In the genomic region with DNA sequence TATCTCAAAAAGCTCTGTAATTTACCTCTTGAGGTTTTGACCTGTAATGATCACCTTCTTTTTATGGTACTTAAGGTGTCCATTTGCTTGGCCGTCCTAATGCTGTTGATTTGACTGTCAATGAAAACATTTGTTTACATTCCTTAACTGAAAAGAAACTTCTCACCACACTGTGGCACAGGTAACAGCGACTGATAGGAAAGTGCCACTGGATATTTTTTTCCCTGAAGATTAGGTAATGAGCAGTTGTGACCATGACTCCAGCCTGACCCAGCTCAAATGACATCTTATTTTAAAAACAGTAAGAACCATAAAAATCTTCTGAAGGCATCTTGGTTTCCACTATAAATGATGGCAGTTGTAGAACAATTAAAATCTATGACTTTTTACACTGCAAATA, we compare ENCODE assay signal across 24 cellular contexts.
DNase-seq lines count a peak whose midpoint lies in the region; ATAC-seq, FAIRE-seq and TF ChIP-seq lines count a peak whose summit lies in the region.
"Had no signal": no experiment of that assay in that cellular context is flagged by ENCODE, and none has a peak within 500 bp of the region (broad histone marks: within the 10 kb centered on the region; RNA-seq: fewer than 3 reads in every experiment).

No MANE protein-coding gene starts in this region.

- peak overlapping the region; percentile 75 for H3K27ac ChIP-seq in RWPE2 (ENCODE audit: poor library complexity, severe bottlenecking)
- no peak overlapping the region for H3K27ac ChIP-seq in pancreas
- H3K27ac ChIP-seq in tibial artery: no peak overlapping the region
- H3K27ac ChIP-seq: BLaER1 had no signal

- H3K36me3 ChIP-seq in RWPE2 (ENCODE audit: low read depth): no peaks in the 10 kb centered on the region
- no peaks in the 10 kb centered on the region for H3K36me3 ChIP-seq in pancreas
- H3K36me3 ChIP-seq in tibial artery: no peaks in the 10 kb centered on the region
- H3K36me3 ChIP-seq: BE2C, BLaER1 had no signal

- H3K4me3 ChIP-seq in RWPE2 (ENCODE audit: severe bottlenecking) (no peak overlapping the region), pancreas (no peak overlapping the region), tibial artery (no peak overlapping the region)
- H3K4me3 ChIP-seq: BLaER1 had no signal

- DNase-seq in NCI-H526 (lab: John Stamatoyannopoulos, UW) (peak; percentile 8 to 31), NCI-H526 treated with DMSO at 0.1 percent for 48 hours (lab: John Stamatoyannopoulos, UW) (peak; percentile 10), RWPE2 (ENCODE audit: low spot score) (no peak), pancreas (no peak), HTR-8/SVneo (ENCODE audit: insufficient read length, low spot score) (no peak), tibial artery (no peak)
- no peak for DNase-seq in stimulated activated CD4-positive, alpha-beta T cell treated with anti-CD3 and anti-CD28 coated beads, Interleukin-1b, Interleukin-23, amount 100 ng/mL, for 48 hours
- DNase-seq: 8988T; ACHN; BE2C; C1 segment of cervical spinal cord; Caco-2; Calu3; CD4-positive, alpha-beta memory T cell; CD4-positive, CD25-positive, alpha-beta regulatory T cell; DMS79 treated with DMSO at 0.1 percent for 48 hours; GF-D8 had no signal

- peaks cover 25% of the 10 kb centered on the region for H3K4me1 ChIP-seq in RWPE2 (ENCODE audit: insufficient read depth, poor library complexity, severe bottlenecking)
- H3K4me1 ChIP-seq in pancreas: peaks cover 7 to 17% (median 8%) of the 10 kb centered on the region in 3 donors
- no peaks in the 10 kb centered on the region for H3K4me1 ChIP-seq in tibial artery
- H3K4me1 ChIP-seq: BE2C, BLaER1, Caco-2 had no signal

- H3K9me3 ChIP-seq in RWPE2 (ENCODE audit: severe bottlenecking) (no peaks in the 10 kb centered on the region), pancreas (no peaks in the 10 kb centered on the region), tibial artery (no peaks in the 10 kb centered on the region)
- H3K9me3 ChIP-seq: BE2C, BLaER1, Caco-2 had no signal

- ATAC-seq in RWPE2 (ENCODE audit: low read depth) (no peak), pancreas (peak in 3 of 4 donors; percentile 62 to 71 (median 68)), HG03095 (IDR thresholded peaks at IDR 0.05; ENCODE audit: unreplicated experiment) (no peak)

- WGBS in pancreas, 2 donors: 13 to 19% methylated on average over 2 of the region's 2 CpGs

- no peak for TF ChIP-seq CTCF in RWPE2 (IDR thresholded peaks at IDR 0.05; ENCODE audit: poor library complexity, severe bottlenecking)
- TF ChIP-seq CTCF in pancreas (IDR thresholded peaks at IDR 0.05): no peak
- no peak for TF ChIP-seq CTCF in tibial artery (IDR thresholded peaks at IDR 0.05)

- no peaks in the 10 kb centered on the region for H3K27me3 ChIP-seq in RWPE2 (ENCODE audit: insufficient read depth, poor library complexity, severe bottlenecking)
- no peaks in the 10 kb centered on the region for H3K27me3 ChIP-seq in pancreas
- H3K27me3 ChIP-seq in tibial artery: no peaks in the 10 kb centered on the region
- H3K27me3 ChIP-seq: BE2C, BLaER1 had no signal

- intact Hi-C loops in pancreas (cut with DNase I): no loop called here
- intact Hi-C loops in tibial artery (cut with DNase I; ENCODE audit: low total_unique reads): no loop called here

- FAIRE-seq in pancreas (lab: Jason Lieb, UNC) (no peak), HTR-8/SVneo (lab: Jason Lieb, UNC) (no peak)
- FAIRE-seq: A204.1, D721Med, G401.6, GM12891, GM19239 had no signal

Comparison
In these comparisons a context has a peak if more than half of its experiments do, and no peak if none do; other contexts are left out.
1. DNase-seq: peak in NCI-H526 (2 of 2) and NCI-H526 treated with DMSO at 0.1 percent for 48 hours (single experiment); none in RWPE2 (single experiment), pancreas (0 of 6), HTR-8/SVneo (single experiment), stimulated activated CD4-positive, alpha-beta T cell treated with anti-CD3 and anti-CD28 coated beads, Interleukin-1b, Interleukin-23, amount 100 ng/mL, for 48 hours (single experiment) and tibial artery (0 of 2).
2. ATAC-seq: peak in pancreas (3 of 4); none in RWPE2 (single experiment) and HG03095 (single experiment).